1 cellular context compared by ENCODE assay signal in genomic region chr12:57127710-57128518, GRCh38.
A peak's percentile ranks its signal among the peaks of the same experiment; 100 is the strongest.
TF ChIP-seq lines count a peak whose summit lies in the region.

LRP1 (plus strand) TSS chr12:57128483; CDS start chr12:57128965, 482 bp downstream.

TF ChIP-seq in HepG2, 621 proteins besides CTCF, POLR2A, EP300 and RAD21 (continued from another document):
- TF ChIP-seq ZNF740 (CRISPR knock-in tag; IDR thresholded peaks at IDR 0.05), result peak; percentile 68; the same call in 1 of the 2 replicates
